In the genomic region with DNA sequence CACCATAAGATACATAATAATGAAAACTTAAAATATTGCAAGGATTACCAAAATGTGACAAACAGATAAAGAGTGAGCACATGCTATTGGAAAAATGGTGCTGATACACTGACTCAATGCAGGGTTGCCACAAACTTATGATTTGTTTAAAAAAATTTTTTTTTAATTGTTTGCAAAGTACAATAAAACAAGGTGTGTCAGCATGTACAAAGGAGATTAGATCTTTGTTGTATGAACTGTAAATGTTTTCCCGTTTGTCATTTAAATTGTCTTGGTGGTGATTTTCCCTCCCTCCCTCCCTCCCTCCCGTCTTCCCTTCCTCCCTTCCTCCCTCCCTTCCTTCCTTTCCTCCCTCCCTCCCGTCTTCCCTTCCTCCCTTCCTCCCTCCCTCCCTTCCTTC, we compare ENCODE assay signal across 20 cellular contexts. TPM values are rescaled to one million over a fixed set of nuclear protein-coding genes. Genes with fewer than 3 reads are reported as not detected.
DNase-seq lines count a peak whose midpoint lies in the region; ATAC-seq, FAIRE-seq and TF ChIP-seq lines count a peak whose summit lies in the region.
"Had no signal": no experiment of that assay in that cellular context is flagged by ENCODE, and none has a peak within 500 bp of the region (broad histone marks: within the 10 kb centered on the region; RNA-seq: fewer than 3 reads in every experiment).

No MANE protein-coding gene starts in this region.

- FAIRE-seq in GM19239 (lab: Jason Lieb, UNC): peak; percentile 28
- FAIRE-seq: GM12891, GM18507, H1 had no signal

- peak overlapping the region; percentile 28 for H3K27ac Mint-ChIP-seq in chondrocyte (ENCODE audit: unreplicated experiment)

- H3K4me1 ChIP-seq in HEK293 (ENCODE audit: control insufficient read depth, insufficient read depth, low read length): no peaks in the 10 kb centered on the region
- H3K4me1 ChIP-seq in mucosa of descending colon (ENCODE audit: low read depth): no peaks in the 10 kb centered on the region
- no peaks in the 10 kb centered on the region for H3K4me1 ChIP-seq in psoas muscle

- DNase-seq in GM19239 (ENCODE audit: insufficient read length, low spot score) (no peak), chondrocyte (ENCODE audit: low spot score) (no peak), mucosa of descending colon (no peak), Right ventricle myocardium superior (no peak), sciatic nerve (ENCODE audit: low spot score) (no peak), psoas muscle (no peak)
- no peak for DNase-seq in central memory CD4-positive, alpha-beta T cell
- DNase-seq: Calu3; CD4-positive, alpha-beta memory T cell; COR-L47; DMS53; DMS79 treated with DMSO at 0.1 percent for 48 hours; GF-D8; GM23248; H7; HCEC 1CT had no signal

- peaks cover 2% of the 10 kb centered on the region for H3K9me3 Mint-ChIP-seq in chondrocyte (ENCODE audit: low read depth)

- POLR2A ChIA-PET in HEK293 (lab: Yijun Ruan, JAX): no interaction called here

- intact Hi-C loops in mucosa of descending colon (cut with DNase I, micrococcal nuclease) (no loop called here), Right ventricle myocardium superior (cut with DNase I) (no loop called here), sciatic nerve (cut with DNase I) (no loop called here), psoas muscle (cut with DNase I) (no loop called here)

- H3K4me3 ChIP-seq in HEK293 (ENCODE audit: low read depth, low read length): no peak overlapping the region
- no peak overlapping the region for H3K4me3 ChIP-seq in mucosa of descending colon
- H3K4me3 ChIP-seq in psoas muscle: no peak overlapping the region
- H3K4me3 ChIP-seq: GM23248 had no signal

- H3K4me3 Mint-ChIP-seq in chondrocyte (ENCODE audit: unreplicated experiment): no peak overlapping the region
- H3K4me3 Mint-ChIP-seq: CD4-positive, alpha-beta memory T cell had no signal

- TF ChIP-seq CTCF in HEK293 (tag by site-specific recombination; IDR thresholded peaks at IDR 0.05) (no peak), chondrocyte (IDR thresholded peaks at IDR 0.05) (no peak), mucosa of descending colon (IDR thresholded peaks at IDR 0.05) (no peak), psoas muscle (IDR thresholded peaks at IDR 0.05) (no peak)

- peaks cover 34% of the 10 kb centered on the region for H3K36me3 Mint-ChIP-seq in chondrocyte (ENCODE audit: low read depth)

- H3K36me3 ChIP-seq in HEK293 (ENCODE audit: control insufficient read depth in 2 of 2, insufficient read depth in 1 of 2, low read length in 2 of 2): peaks cover 18 to 44% of the 10 kb centered on the region in 2 experiments
- H3K36me3 ChIP-seq in mucosa of descending colon (ENCODE audit: low read depth): peaks cover 5% of the 10 kb centered on the region
- H3K36me3 ChIP-seq in psoas muscle (ENCODE audit: insufficient read depth in 1 of 2, low read depth in 1 of 2): peaks cover 4 to 56% of the 10 kb centered on the region in 2 donors

- no peaks in the 10 kb centered on the region for H3K9me3 ChIP-seq in HEK293 (ENCODE audit: control insufficient read depth, insufficient read depth, low read depth, low read length)
- H3K9me3 ChIP-seq in mucosa of descending colon: no peaks in the 10 kb centered on the region
- no peaks in the 10 kb centered on the region for H3K9me3 ChIP-seq in psoas muscle

- no peaks in the 10 kb centered on the region for H3K27me3 Mint-ChIP-seq in chondrocyte (ENCODE audit: low read depth)
- H3K27me3 Mint-ChIP-seq: CD4-positive, alpha-beta memory T cell had no signal

- H3K27me3 ChIP-seq in psoas muscle (ENCODE audit: insufficient read depth in 3 of 3, low read length in 2 of 3): no peaks in the 10 kb centered on the region

- WGBS in psoas muscle, 3 donors: 46 to 54% (median 47%) methylated on average over 2 to 3 of the region's 3 CpGs

- H3K27ac ChIP-seq in HEK293 (ENCODE audit: extremely low read depth, low read depth, low read length): no peak overlapping the region
- H3K27ac ChIP-seq in psoas muscle: no peak overlapping the region
- H3K27ac ChIP-seq: GM23248 had no signal

- H3K4me1 Mint-ChIP-seq in chondrocyte (ENCODE audit: low read depth): peaks cover 29% of the 10 kb centered on the region

- ATAC-seq in mucosa of descending colon: peak; percentile 52
- ATAC-seq in Right ventricle myocardium superior (ENCODE audit: poor library complexity): no peak
- no peak for ATAC-seq in sciatic nerve
- ATAC-seq in psoas muscle: no peak

- CTCF ChIA-PET in HEK293 (lab: Yijun Ruan, JAX): no interaction called here

TF ChIP-seq in HEK293, 187 proteins besides CTCF, POLR2A, EP300 and RAD21:
- peak; percentile 69 for TF ChIP-seq ZNF366 (tag by site-specific recombination; conservative IDR thresholded peaks at IDR 0.05)
- no peak for TF ChIP-seq ZNF416 (tag by site-specific recombination; IDR thresholded peaks at IDR 0.05)

RNA-seq across cellular contexts. Expression of a gene that starts 31.4 kb away (rescaled TPM):
- total RNA-seq in chondrocyte: 585 to 828 TPM (median 589 TPM) in 3 replicates
- total RNA-seq in mucosa of descending colon: 100 to 1,000 TPM in 1 of 3 donors, 10 to 100 TPM in 2; 47.3 to 157 (median 89.2) TPM
- 105 TPM for total RNA-seq in Right ventricle myocardium superior
- 280 TPM for total RNA-seq in sciatic nerve
- total RNA-seq in psoas muscle: 100 to 1,000 TPM in 1 of 4 donors, 10 to 100 TPM in 3; 59.1 to 149 (median 84.5) TPM
- polyA plus RNA-seq in psoas muscle: 100 to 1,000 TPM; 116 to 264 (median 194) TPM
